Comparison of ENCODE assay signal across 10 cellular contexts in genomic region chr10:74640134-74640533, GRCh38.
A peak's percentile ranks its signal among the peaks of the same experiment; 100 is the strongest.
DNase-seq lines count a peak whose midpoint lies in the region; ATAC-seq, FAIRE-seq and TF ChIP-seq lines count a peak whose summit lies in the region.
"Had no signal": no experiment of that assay in that cellular context is flagged by ENCODE, and none has a peak within 500 bp of the region (broad histone marks: within the 10 kb centered on the region; RNA-seq: fewer than 3 reads in every experiment).

No MANE protein-coding gene starts in this region.

- peak overlapping the region; percentile 82 to 91 (median 84) for H3K27ac Mint-ChIP-seq in brain

- H3K27ac ChIP-seq in neuronal stem cell (replicated peaks; ENCODE audit: low read length) = peak overlapping the region; percentile 52

- H3K4ac ChIP-seq in neuronal stem cell (ENCODE audit: low read length) = no peak overlapping the region

- H3K4me1 Mint-ChIP-seq in brain = peaks cover 27% of the 10 kb centered on the region

- H2AK5ac ChIP-seq in neuronal stem cell (ENCODE audit: low read depth, low read length) = no peak overlapping the region

- no peak overlapping the region for H2BK120ac ChIP-seq in neuronal stem cell (ENCODE audit: low read depth, low read length)

- H3K9me3 Mint-ChIP-seq in brain = peaks cover 10 to 21% (median 20%) of the 10 kb centered on the region in 5 experiments

- H3K4me1 ChIP-seq in neuronal stem cell (ENCODE audit: control insufficient read depth in 2 of 2, insufficient read depth in 1 of 2, low read depth in 1 of 2, low read length in 2 of 2) = peaks cover 2 to 4% of the 10 kb centered on the region in 2 donors

- peak overlapping the region in 2 of 5 experiments; percentile 15 to 34 for H3K4me3 Mint-ChIP-seq in brain

- DNase-seq in NCI-H1694 (lab: John Stamatoyannopoulos, UW) = peak; percentile 76
- peak; percentile 17 for DNase-seq in neuronal stem cell (ENCODE audit: low spot score)
- no peak for DNase-seq in amniotic stem cell (lab: John Stamatoyannopoulos, UW)
- no peak for DNase-seq in RCC 7860 (ENCODE audit: low spot score)
- DNase-seq: erythroblast, NCI-H1048 had no signal

- no peak overlapping the region for H4K91ac ChIP-seq in neuronal stem cell (ENCODE audit: low read depth, low read length, poor library complexity)

- H3K79me1 ChIP-seq in neuronal stem cell (ENCODE audit: low read depth, low read length) = no peaks in the 10 kb centered on the region

- no CpG with 5 or more reads among the region's 3 CpGs for WGBS in neuronal stem cell (ENCODE audit: extremely low coverage in 2 of 2, insufficient read length in 2 of 2, insufficient replicate concordance in 1 of 2), 2 donors

- no peak for TF ChIP-seq CTCF in brain (conservative IDR thresholded peaks at IDR 0.05)

- H3K36me3 Mint-ChIP-seq in brain = peaks cover 36% of the 10 kb centered on the region

- no peaks in the 10 kb centered on the region for H3K36me3 ChIP-seq in neuronal stem cell (replicated peaks in 1 of 2; ENCODE audit: control insufficient read depth in 2 of 2, insufficient read depth in 2 of 2, low read length in 2 of 2)

- H3K9ac ChIP-seq in neuronal stem cell (ENCODE audit: low read depth, low read length, poor library complexity) = no peak overlapping the region

- no peak overlapping the region for H3K14ac ChIP-seq in neuronal stem cell (ENCODE audit: low read length)

- peak; percentile 74 for ATAC-seq in GM18868 (IDR thresholded peaks at IDR 0.05; ENCODE audit: unreplicated experiment)
- ATAC-seq in HG03457 (IDR thresholded peaks at IDR 0.05; ENCODE audit: unreplicated experiment) = no peak
- ATAC-seq in SK-N-SH treated with all-trans-retinoic acid at 6 μM for 48 hours = no peak

- no peak overlapping the region for H3K18ac ChIP-seq in neuronal stem cell (ENCODE audit: low read length)

- H4K8ac ChIP-seq in neuronal stem cell (ENCODE audit: low read depth, low read length) = no peak overlapping the region

- no peak overlapping the region for H2BK15ac ChIP-seq in neuronal stem cell (ENCODE audit: low read length)

- no peak overlapping the region for H3K23ac ChIP-seq in neuronal stem cell (ENCODE audit: low read depth, low read length, poor library complexity)

- H2BK12ac ChIP-seq in neuronal stem cell (ENCODE audit: low read length) = no peak overlapping the region

- peaks cover 4 to 20% of the 10 kb centered on the region in 2 donors for H3K9me3 ChIP-seq in neuronal stem cell (replicated peaks in 1 of 2; ENCODE audit: control insufficient read depth in 2 of 2, insufficient read depth in 1 of 2, low read depth in 1 of 2, low read length in 2 of 2)

- H2BK5ac ChIP-seq in neuronal stem cell (ENCODE audit: low read length) = no peak overlapping the region

- peaks cover 3% of the 10 kb centered on the region for H3K27me3 Mint-ChIP-seq in brain

- H3K4me2 ChIP-seq in neuronal stem cell (ENCODE audit: insufficient read depth, low read length, poor library complexity, severe bottlenecking) = no peak overlapping the region

- peak overlapping the region; percentile 83 for H2AFZ ChIP-seq in neuronal stem cell (ENCODE audit: low read length)

- no peaks in the 10 kb centered on the region for H3K27me3 ChIP-seq in neuronal stem cell (ENCODE audit: control insufficient read depth in 3 of 3, insufficient read depth in 3 of 3, low read depth in 1 of 3, low read length in 3 of 3)

- FAIRE-seq in RCC 7860 (lab: Jason Lieb, UNC) = no peak

- H3K4me3 ChIP-seq in neuronal stem cell (ENCODE audit: low read length in 2 of 2) = no peak overlapping the region

TF ChIP-seq in SK-N-SH treated with all-trans-retinoic acid at 6 μM for 48 hours, 23 proteins besides CTCF, POLR2A, EP300 and RAD21:
- TF ChIP-seq ZNF565 (CRISPR knock-in tag; conservative IDR thresholded peaks at IDR 0.05; ENCODE audit: low read depth) (no peak), CSDC2 (CRISPR knock-in tag; IDR thresholded peaks at IDR 0.05) (no peak), ESRRG (CRISPR knock-in tag; IDR thresholded peaks at IDR 0.05) (no peak), RARB (CRISPR knock-in tag; IDR thresholded peaks at IDR 0.05) (no peak), ISL1 (CRISPR knock-in tag; IDR thresholded peaks at IDR 0.05) (no peak), ZFP3 (CRISPR knock-in tag; IDR thresholded peaks at IDR 0.05) (no peak), ZC3H10 (CRISPR knock-in tag; IDR thresholded peaks at IDR 0.05) (no peak), BACH2 (CRISPR knock-in tag; IDR thresholded peaks at IDR 0.05; ENCODE audit: borderline replicate concordance) (no peak), ZNF70 (CRISPR knock-in tag; IDR thresholded peaks at IDR 0.05) (no peak), TOX (CRISPR knock-in tag; IDR thresholded peaks at IDR 0.05; ENCODE audit: borderline replicate concordance) (no peak), GLIS3 (CRISPR knock-in tag; IDR thresholded peaks at IDR 0.05) (no peak), TCF4 (CRISPR knock-in tag; IDR thresholded peaks at IDR 0.05; ENCODE audit: borderline replicate concordance) (no peak), PPARA (CRISPR knock-in tag; IDR thresholded peaks at IDR 0.05; ENCODE audit: borderline replicate concordance) (no peak), ZNF8 (CRISPR knock-in tag; IDR thresholded peaks at IDR 0.05) (no peak), ARNTL (CRISPR knock-in tag; IDR thresholded peaks at IDR 0.05; ENCODE audit: borderline replicate concordance, low read depth) (no peak)
- TF ChIP-seq, protein P1, sequence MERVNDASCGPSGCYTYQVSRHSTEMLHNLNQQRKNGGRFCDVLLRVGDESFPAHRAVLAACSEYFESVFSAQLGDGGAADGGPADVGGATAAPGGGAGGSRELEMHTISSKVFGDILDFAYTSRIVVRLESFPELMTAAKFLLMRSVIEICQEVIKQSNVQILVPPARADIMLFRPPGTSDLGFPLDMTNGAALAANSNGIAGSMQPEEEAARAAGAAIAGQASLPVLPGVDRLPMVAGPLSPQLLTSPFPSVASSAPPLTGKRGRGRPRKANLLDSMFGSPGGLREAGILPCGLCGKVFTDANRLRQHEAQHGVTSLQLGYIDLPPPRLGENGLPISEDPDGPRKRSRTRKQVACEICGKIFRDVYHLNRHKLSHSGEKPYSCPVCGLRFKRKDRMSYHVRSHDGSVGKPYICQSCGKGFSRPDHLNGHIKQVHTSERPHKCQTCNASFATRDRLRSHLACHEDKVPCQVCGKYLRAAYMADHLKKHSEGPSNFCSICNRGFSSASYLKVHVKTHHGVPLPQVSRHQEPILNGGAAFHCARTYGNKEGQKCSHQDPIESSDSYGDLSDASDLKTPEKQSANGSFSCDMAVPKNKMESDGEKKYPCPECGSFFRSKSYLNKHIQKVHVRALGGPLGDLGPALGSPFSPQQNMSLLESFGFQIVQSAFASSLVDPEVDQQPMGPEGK (CRISPR knock-in tag; IDR thresholded peaks at IDR 0.05; ENCODE audit: borderline replicate concordance) = no peak
- TF ChIP-seq, protein P2, sequence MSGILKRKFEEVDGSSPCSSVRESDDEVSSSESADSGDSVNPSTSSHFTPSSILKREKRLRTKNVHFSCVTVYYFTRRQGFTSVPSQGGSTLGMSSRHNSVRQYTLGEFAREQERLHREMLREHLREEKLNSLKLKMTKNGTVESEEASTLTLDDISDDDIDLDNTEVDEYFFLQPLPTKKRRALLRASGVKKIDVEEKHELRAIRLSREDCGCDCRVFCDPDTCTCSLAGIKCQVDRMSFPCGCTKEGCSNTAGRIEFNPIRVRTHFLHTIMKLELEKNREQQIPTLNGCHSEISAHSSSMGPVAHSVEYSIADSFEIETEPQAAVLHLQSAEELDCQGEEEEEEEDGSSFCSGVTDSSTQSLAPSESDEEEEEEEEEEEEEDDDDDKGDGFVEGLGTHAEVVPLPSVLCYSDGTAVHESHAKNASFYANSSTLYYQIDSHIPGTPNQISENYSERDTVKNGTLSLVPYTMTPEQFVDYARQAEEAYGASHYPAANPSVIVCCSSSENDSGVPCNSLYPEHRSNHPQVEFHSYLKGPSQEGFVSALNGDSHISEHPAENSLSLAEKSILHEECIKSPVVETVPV (CRISPR knock-in tag; IDR thresholded peaks at IDR 0.05) = no peak
- TF ChIP-seq, protein P3, sequence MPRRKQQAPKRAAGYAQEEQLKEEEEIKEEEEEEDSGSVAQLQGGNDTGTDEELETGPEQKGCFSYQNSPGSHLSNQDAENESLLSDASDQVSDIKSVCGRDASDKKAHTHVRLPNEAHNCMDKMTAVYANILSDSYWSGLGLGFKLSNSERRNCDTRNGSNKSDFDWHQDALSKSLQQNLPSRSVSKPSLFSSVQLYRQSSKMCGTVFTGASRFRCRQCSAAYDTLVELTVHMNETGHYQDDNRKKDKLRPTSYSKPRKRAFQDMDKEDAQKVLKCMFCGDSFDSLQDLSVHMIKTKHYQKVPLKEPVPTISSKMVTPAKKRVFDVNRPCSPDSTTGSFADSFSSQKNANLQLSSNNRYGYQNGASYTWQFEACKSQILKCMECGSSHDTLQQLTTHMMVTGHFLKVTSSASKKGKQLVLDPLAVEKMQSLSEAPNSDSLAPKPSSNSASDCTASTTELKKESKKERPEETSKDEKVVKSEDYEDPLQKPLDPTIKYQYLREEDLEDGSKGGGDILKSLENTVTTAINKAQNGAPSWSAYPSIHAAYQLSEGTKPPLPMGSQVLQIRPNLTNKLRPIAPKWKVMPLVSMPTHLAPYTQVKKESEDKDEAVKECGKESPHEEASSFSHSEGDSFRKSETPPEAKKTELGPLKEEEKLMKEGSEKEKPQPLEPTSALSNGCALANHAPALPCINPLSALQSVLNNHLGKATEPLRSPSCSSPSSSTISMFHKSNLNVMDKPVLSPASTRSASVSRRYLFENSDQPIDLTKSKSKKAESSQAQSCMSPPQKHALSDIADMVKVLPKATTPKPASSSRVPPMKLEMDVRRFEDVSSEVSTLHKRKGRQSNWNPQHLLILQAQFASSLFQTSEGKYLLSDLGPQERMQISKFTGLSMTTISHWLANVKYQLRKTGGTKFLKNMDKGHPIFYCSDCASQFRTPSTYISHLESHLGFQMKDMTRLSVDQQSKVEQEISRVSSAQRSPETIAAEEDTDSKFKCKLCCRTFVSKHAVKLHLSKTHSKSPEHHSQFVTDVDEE (CRISPR knock-in tag; IDR thresholded peaks at IDR 0.05) = no peak

Comparison
In these comparisons a context has a peak if more than half of its experiments do, and no peak if none do; other contexts are left out.
1. DNase-seq: peak in NCI-H1694 (single experiment) and neuronal stem cell (single experiment); none in amniotic stem cell (single experiment) and RCC 7860 (single experiment).